ENCODE assay signal across 1 cellular context in genomic region chr1:232012773-232013386, GRCh38.
TF ChIP-seq lines count a peak whose summit lies in the region.

No MANE protein-coding gene starts in this region.

TF ChIP-seq in SK-N-SH, 30 proteins besides CTCF, POLR2A, EP300 and RAD21 (continued from another document):
- TF ChIP-seq MEF2A (IDR thresholded peaks at IDR 0.05; ENCODE audit: borderline replicate concordance, low read depth) (no peak), REST (IDR thresholded peaks at IDR 0.05; ENCODE audit: low read depth, low read length) (no peak), SMC3 (IDR thresholded peaks at IDR 0.05; ENCODE audit: low read depth, low read length) (no peak), USF2 (IDR thresholded peaks at IDR 0.05; ENCODE audit: borderline replicate concordance, low read depth, low read length) (no peak), NFIC (IDR thresholded peaks at IDR 0.05; ENCODE audit: borderline replicate concordance) (0 out of 2 replicates have a peak, but pooled peaks have one; percentile 27), YY1 (IDR thresholded peaks at IDR 0.05; ENCODE audit: low read depth) (no peak), GABPA (IDR thresholded peaks at IDR 0.05; ENCODE audit: low read depth) (no peak), USF1 (IDR thresholded peaks at IDR 0.05; ENCODE audit: borderline replicate concordance, low read depth) (no peak), ZBTB33 (IDR thresholded peaks at IDR 0.05; ENCODE audit: borderline replicate concordance, low read depth) (no peak), NRF1 (IDR thresholded peaks at IDR 0.05; ENCODE audit: low read depth, low read length) (no peak), RCOR1 (IDR thresholded peaks at IDR 0.05; ENCODE audit: low read length) (no peak)
